Comparison of ENCODE assay signal across 11 cellular contexts in the genomic region with DNA sequence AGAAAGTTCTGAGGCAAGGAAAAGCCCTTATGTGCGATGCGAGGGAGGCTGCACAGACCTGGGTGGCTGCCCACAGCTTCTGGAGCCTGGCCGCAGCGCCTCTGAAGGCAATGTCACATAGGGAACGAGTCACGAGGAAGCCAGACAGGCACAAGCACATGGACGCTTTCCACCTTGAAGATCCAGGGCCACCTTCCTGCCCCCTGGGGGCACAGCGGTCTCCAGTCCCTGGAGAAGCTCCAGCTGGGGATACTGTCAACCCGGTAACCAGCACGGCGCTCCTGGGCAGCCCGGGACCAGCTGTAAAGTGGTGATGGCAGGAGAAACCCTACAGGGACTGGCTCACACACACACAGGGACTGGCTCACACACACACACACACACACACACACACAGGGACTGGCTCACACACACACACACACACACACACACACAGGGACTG.
DNase-seq lines count a peak whose midpoint lies in the region; ATAC-seq and TF ChIP-seq lines count a peak whose summit lies in the region.
"Had no signal": no experiment of that assay in that cellular context is flagged by ENCODE, and none has a peak within 500 bp of the region (broad histone marks: within the 10 kb centered on the region; RNA-seq: fewer than 3 reads in every experiment).

No MANE protein-coding gene starts in this region.

- TF ChIP-seq CTCF in BE2C (IDR thresholded peaks at IDR 0.05; ENCODE audit: low read depth, low read length): no peak
- TF ChIP-seq CTCF in glutamatergic neuron (IDR thresholded peaks at IDR 0.05; ENCODE audit: partially characterized antibody, unreplicated experiment): no peak

- no peak overlapping the region for H3K27ac Mint-ChIP-seq in glutamatergic neuron (ENCODE audit: unreplicated experiment)

- ATAC-seq in HG03095 (IDR thresholded peaks at IDR 0.05; ENCODE audit: unreplicated experiment): no peak
- no peak for ATAC-seq in stimulated activated naive CD8-positive, alpha-beta T cell treated with anti-CD3 and anti-CD28 coated beads, Interleukin-15, Interleukin-2, amounts not matched to agents 100 U/mL and 50 U/mL, for 24 hours

- H3K27ac ChIP-seq in SJCRH30: no peak overlapping the region
- H3K27ac ChIP-seq: heart right ventricle had no signal

- no peak overlapping the region for H3K4me3 Mint-ChIP-seq in glutamatergic neuron (ENCODE audit: unreplicated experiment)

- DNase-seq in BE2C: peak; percentile 29
- DNase-seq in SJCRH30: peak; percentile 22 to 47
- DNase-seq in glutamatergic neuron: peak; percentile 27
- DNase-seq in posterior cingulate gyrus: peak; percentile 29 to 94 (median 52)
- no peak for DNase-seq in DMS53 treated with DMSO at 0.1 percent for 48 hours (lab: John Stamatoyannopoulos, UW; ENCODE audit: unreplicated experiment)
- DNase-seq in stimulated activated naive CD8-positive, alpha-beta T cell treated with anti-CD3 and anti-CD28 coated beads, Interleukin-15, Interleukin-2, amounts not matched to agents 100 U/mL and 50 U/mL, for 24 hours: no peak
- DNase-seq in stimulated activated CD4-positive, alpha-beta T cell treated with anti-CD3 and anti-CD28 coated beads, Interleukin-12 subunit alpha, Interleukin-12 subunit beta, amount 100 ng/mL, for 4 hours: no peak
- DNase-seq: DMS79 treated with DMSO at 0.1 percent for 48 hours; heart right ventricle; stimulated activated CD4-positive, alpha-beta T cell treated with anti-CD3 and anti-CD28 coated beads, Interleukin-4, amount 100 ng/mL, for 4 hours had no signal

- H3K36me3 ChIP-seq in BE2C: no peaks in the 10 kb centered on the region
- H3K36me3 ChIP-seq in SJCRH30: no peaks in the 10 kb centered on the region
- H3K36me3 ChIP-seq: heart right ventricle had no signal

- peaks cover 9% of the 10 kb centered on the region for H3K36me3 Mint-ChIP-seq in glutamatergic neuron (ENCODE audit: unreplicated experiment)

- H3K9me3 ChIP-seq in BE2C: no peaks in the 10 kb centered on the region
- H3K9me3 ChIP-seq in SJCRH30 (replicated peaks): no peaks in the 10 kb centered on the region

- H3K4me3 ChIP-seq in BE2C (ENCODE audit: low read depth, low read length): peak overlapping the region; percentile 39
- H3K4me3 ChIP-seq in SJCRH30: peak overlapping the region; percentile 45

- H3K27me3 Mint-ChIP-seq in glutamatergic neuron (ENCODE audit: unreplicated experiment): peaks cover 2% of the 10 kb centered on the region

- H3K27me3 ChIP-seq in BE2C: no peaks in the 10 kb centered on the region
- no peaks in the 10 kb centered on the region for H3K27me3 ChIP-seq in SJCRH30

- peaks cover 3% of the 10 kb centered on the region for H3K9me3 Mint-ChIP-seq in glutamatergic neuron (ENCODE audit: unreplicated experiment)

- H3K4me1 ChIP-seq in BE2C (no peaks in the 10 kb centered on the region), SJCRH30 (no peaks in the 10 kb centered on the region)
- H3K4me1 ChIP-seq: heart right ventricle had no signal

- peaks cover 5% of the 10 kb centered on the region for H3K4me1 Mint-ChIP-seq in glutamatergic neuron (ENCODE audit: low read depth, unreplicated experiment)

- intact Hi-C loops in posterior cingulate gyrus (cut with DNase I): no loop called here

Comparison
In these comparisons a context has a peak if more than half of its experiments do, and no peak if none do; other contexts are left out.
1. DNase-seq: peak in BE2C (single experiment), SJCRH30 (2 of 2), glutamatergic neuron (single experiment) and posterior cingulate gyrus (10 of 10); none in DMS53 treated with DMSO at 0.1 percent for 48 hours (single experiment), stimulated activated naive CD8-positive, alpha-beta T cell treated with anti-CD3 and anti-CD28 coated beads, Interleukin-15, Interleukin-2, amounts not matched to agents 100 U/mL and 50 U/mL, for 24 hours (single experiment) and stimulated activated CD4-positive, alpha-beta T cell treated with anti-CD3 and anti-CD28 coated beads, Interleukin-12 subunit alpha, Interleukin-12 subunit beta, amount 100 ng/mL, for 4 hours (single experiment).